In the genomic region with DNA sequence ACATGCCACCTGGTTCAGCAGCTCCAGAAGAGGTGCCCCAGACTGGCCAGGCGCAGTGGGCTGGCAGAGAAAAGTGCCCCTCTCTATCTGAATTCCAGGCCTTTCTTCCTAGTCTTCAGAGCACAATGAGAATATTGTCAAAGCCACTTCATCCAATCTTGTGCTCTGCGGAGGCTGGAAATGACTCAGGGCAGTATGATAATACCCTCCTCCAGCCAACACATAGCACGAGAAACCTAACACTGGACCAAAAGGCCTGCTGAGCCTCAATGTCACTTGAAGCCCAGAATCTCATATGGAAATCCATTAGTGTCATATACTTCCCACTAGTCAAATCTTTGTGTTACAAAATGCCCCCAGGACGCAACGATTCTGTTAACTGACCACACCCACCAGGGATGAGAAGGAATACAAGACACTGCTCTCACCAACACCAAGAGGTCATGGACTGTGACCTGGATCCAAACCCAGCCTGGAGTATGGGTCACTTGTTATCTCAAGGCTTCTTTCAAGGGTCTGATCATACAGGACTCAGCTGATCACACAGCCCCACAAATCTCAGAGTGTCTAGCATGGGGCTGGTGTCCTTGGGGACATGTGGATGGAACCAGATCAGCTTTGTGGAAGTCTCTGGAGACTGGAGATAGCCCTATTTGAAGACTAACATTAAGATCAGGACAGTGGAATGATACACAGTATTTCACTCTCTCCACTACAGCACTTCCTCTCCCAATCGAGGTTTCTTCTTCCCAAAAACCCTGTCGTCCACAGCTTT, we compare ENCODE assay signal across 27 cellular contexts. TPM values are rescaled to one million over a fixed set of nuclear protein-coding genes. Genes with fewer than 3 reads are reported as not detected.
DNase-seq lines count a peak whose midpoint lies in the region; ATAC-seq, FAIRE-seq and TF ChIP-seq lines count a peak whose summit lies in the region.
"Had no signal": no experiment of that assay in that cellular context is flagged by ENCODE, and none has a peak within 500 bp of the region (broad histone marks: within the 10 kb centered on the region; RNA-seq: fewer than 3 reads in every experiment).

No MANE protein-coding gene starts in this region.

- H3K27me3 ChIP-seq in HepG2 (ENCODE audit: control insufficient read depth in 1 of 2, insufficient read depth in 2 of 2, low read length in 2 of 2) (no peaks in the 10 kb centered on the region), right lobe of liver (no peaks in the 10 kb centered on the region), brain microvascular endothelial cell (replicated peaks) (no peaks in the 10 kb centered on the region)
- H3K27me3 ChIP-seq: cardiac muscle cell, dorsolateral prefrontal cortex, spleen, upper lobe of left lung had no signal

- POLR2A ChIA-PET in HepG2 (lab: Yijun Ruan, JAX), result no interaction called here

- H3K79me2 ChIP-seq in HepG2 (ENCODE audit: insufficient read depth, low read length), result no peaks in the 10 kb centered on the region

- no peaks in the 10 kb centered on the region for H4K20me1 ChIP-seq in HepG2 (ENCODE audit: insufficient read depth, low read length)

- no peak for TF ChIP-seq RAD21 in HepG2 (CRISPR knock-in tag; IDR thresholded peaks at IDR 0.05)

- CTCF ChIA-PET in HepG2 (lab: Yijun Ruan, JAX; ENCODE audit: low intra/inter-chr PET ratio, low total read pairs), result no interaction called here

- FAIRE-seq in HepG2 (lab: Jason Lieb, UNC), result no peak
- FAIRE-seq: A204.1, GM12892, islet of Langerhans had no signal

- H3K4me3 ChIP-seq in HepG2 (replicated peaks in 1 of 3; ENCODE audit: insufficient read depth in 1 of 3, low read depth in 2 of 3, low read length in 3 of 3) (no peak overlapping the region), right lobe of liver (no peak overlapping the region), brain microvascular endothelial cell (ENCODE audit: low read depth, low read length) (no peak overlapping the region)
- H3K4me3 ChIP-seq: cardiac muscle cell, psoas muscle, spleen, upper lobe of left lung had no signal

- TF ChIP-seq EP300 in HepG2 (IDR thresholded peaks at IDR 0.05; ENCODE audit: low read depth in 2 of 2, low read length in 2 of 2), result no peak
- TF ChIP-seq EP300 in HepG2 (CRISPR knock-in tag; IDR thresholded peaks at IDR 0.05; ENCODE audit: borderline replicate concordance), result no peak

- no peak for TF ChIP-seq POLR2A in HepG2 (IDR thresholded peaks at IDR 0.05; ENCODE audit: insufficient read depth in 1 of 2, low read depth in 2 of 2, low read length in 2 of 2)
- no peak for TF ChIP-seq POLR2A in right lobe of liver (IDR thresholded peaks at IDR 0.05)

- no peak overlapping the region for H3K9ac ChIP-seq in HepG2 (ENCODE audit: insufficient read depth, low read depth, low read length)

- no peak overlapping the region for H2AFZ ChIP-seq in HepG2 (ENCODE audit: low read length)

- H3K9me3 ChIP-seq in HepG2 (ENCODE audit: low read length) (no peaks in the 10 kb centered on the region), right lobe of liver (no peaks in the 10 kb centered on the region)
- H3K9me3 ChIP-seq: psoas muscle, spleen, upper lobe of left lung had no signal

- no TSS peak for BruUV-seq in HepG2 (replicated peaks; lab: Mats Ljungman, UMichigan)

- WGBS in HepG2 (ENCODE audit: low lambda C conversion rate), result 84% methylated on average over 7 of the region's 7 CpGs
- WGBS in right lobe of liver (ENCODE audit: insufficient coverage, low coverage, low lambda C conversion rate, missing lambda C conversion rate), result 74% methylated on average over 6 of the region's 7 CpGs

- in situ Hi-C loops in HepG2 (cut with HindIII; ENCODE audit: extremely low pct_ligation_motif_present, low pct_unique_long_range_greater_than_20kb) (no loop called here), brain microvascular endothelial cell (cut with HindIII; ENCODE audit: low pct_ligation_motif_present, low sequenced_read_pairs) (no loop called here)

- no peak for ATAC-seq in HepG2
- no peak for ATAC-seq in right lobe of liver
- no peak for ATAC-seq in GM19351 (IDR thresholded peaks at IDR 0.05; ENCODE audit: unreplicated experiment)

- TF ChIP-seq CTCF in HepG2 (CRISPR knock-in tag; IDR thresholded peaks at IDR 0.05) (no peak), right lobe of liver (IDR thresholded peaks at IDR 0.05) (no peak), brain microvascular endothelial cell (IDR thresholded peaks at IDR 0.05; ENCODE audit: low read depth, low read length, missing control alignments) (no peak)

- H3K4me1 ChIP-seq in HepG2 (ENCODE audit: insufficient read depth, low read length) (peaks cover 7% of the 10 kb centered on the region; the same call in 1 of the 2 replicates), right lobe of liver (no peaks in the 10 kb centered on the region)
- H3K4me1 ChIP-seq: psoas muscle, upper lobe of left lung had no signal

- H3K36me3 ChIP-seq in HepG2 (replicated peaks in 1 of 2; ENCODE audit: control insufficient read depth in 1 of 2, insufficient read depth in 2 of 2, low read length in 2 of 2) (no peaks in the 10 kb centered on the region), right lobe of liver (no peaks in the 10 kb centered on the region), brain microvascular endothelial cell (replicated peaks) (peaks cover 4% of the 10 kb centered on the region)
- H3K36me3 ChIP-seq: cardiac muscle cell had no signal

- H3K27ac ChIP-seq in HepG2 (ENCODE audit: extremely low read length, insufficient read depth, low read length) (no peak overlapping the region), right lobe of liver (no peak overlapping the region), brain microvascular endothelial cell (no peak overlapping the region), caudate nucleus (ENCODE audit: low read depth, low read length) (no peak overlapping the region)
- H3K27ac ChIP-seq: cardiac muscle cell, epithelial cell of prostate, psoas muscle, RWPE1, spleen, upper lobe of left lung had no signal

- no peak overlapping the region for H3K4me2 ChIP-seq in HepG2 (ENCODE audit: low read depth, low read length)

- DNase-seq in HepG2 (ENCODE audit: low spot score) (no peak), right lobe of liver (no peak), brain microvascular endothelial cell (peak; percentile 64), islet precursor cell (peak; percentile 88), caudate nucleus (lab: John Stamatoyannopoulos, UW) (no peak), NCI-H187 (lab: John Stamatoyannopoulos, UW) (no peak), HK-2 (ENCODE audit: unreplicated experiment) (no peak)
- DNase-seq: activated CD4-positive, alpha-beta memory T cell treated with anti-CD3 and anti-CD28 coated beads for 36 hours; activated effector memory CD4-positive, alpha-beta T cell treated with Interleukin-2 at 50 U/mL for 16 hours; DMS79 treated with DMSO at 0.1 percent for 48 hours; dorsolateral prefrontal cortex; foreskin fibroblast; hippocampal formation; NCI-H1105 treated with DMSO at 0.1 percent for 48 hours; NCI-H526; psoas muscle; spleen; stimulated activated CD4-positive, alpha-beta T cell treated with anti-CD3 and anti-CD28 coated beads, Interleukin-4, amount 100 ng/mL, for 24 hours; T1000; upper lobe of left lung had no signal

- intact Hi-C loops in HepG2 (cut with micrococcal nuclease; ENCODE audit: unreplicated experiment), result no loop called here
- intact Hi-C loops in right lobe of liver (cut with DNase I), result no loop called here

TF ChIP-seq in HepG2, 621 proteins besides CTCF, POLR2A, EP300 and RAD21:
- no peak for TF ChIP-seq TOPORS (CRISPR knock-in tag; IDR thresholded peaks at IDR 0.05)
- 0 out of 2 replicates have a peak, but pooled peaks have one; percentile 33 for TF ChIP-seq ZNF17 (CRISPR knock-in tag; IDR thresholded peaks at IDR 0.05)

RNA-seq across cellular contexts. Expression of a gene that starts 10.1 kb away (rescaled TPM):
- total RNA-seq in HepG2 (2016; rRNA removed; fragmentation: Illumina TruSeq; extraction: Trizol) (3.4 and 3.6 TPM in 2 replicates), right lobe of liver (1 to 10 TPM in 3 of 6 experiments, under 1 TPM in 3; 0.88 to 2.2 (median 1.0) TPM)
- 2.6 and 3.1 TPM in 2 replicates for total RNA-seq in HepG2 (2016; cell fraction: cytosol; rRNA removed; fragmentation: Illumina TruSeq; extraction: Trizol; ENCODE audit: low read depth)
- total RNA-seq in HepG2 (2016; cell fraction: insoluble cytoplasmic fraction; rRNA removed; fragmentation: Illumina TruSeq; extraction: Trizol), result 3.3 and 4.2 TPM in 2 replicates
- total RNA-seq in HepG2 (2016; cell fraction: membrane; rRNA removed; fragmentation: Illumina TruSeq; extraction: Trizol), result 6.0 and 7.0 TPM in 2 replicates
- total RNA-seq in HepG2 (2016; cell fraction: nucleus; rRNA removed; fragmentation: Illumina TruSeq; extraction: Trizol), result 3.7 TPM in 2 replicates
- polyA plus RNA-seq in HepG2 (2011; rRNA removed), result 4.8 and 4.9 TPM in 2 replicates
- 3.8 and 4.0 TPM in 2 replicates for polyA plus RNA-seq in HepG2 (2011; cell fraction: cytosol; rRNA removed)
- polyA plus RNA-seq in HepG2 (2011; cell fraction: nucleus; rRNA removed), result 3.6 and 4.6 TPM in 2 replicates
- polyA plus RNA-seq in HepG2 (2012), result 7.3 and 11.4 TPM in 2 replicates
- 2.1 and 2.7 TPM in 2 replicates for polyA plus RNA-seq in HepG2 (2016; cell fraction: cytosol; fragmentation: Illumina TruSeq; extraction: Trizol; ENCODE audit: low read depth)
- polyA plus RNA-seq in HepG2 (2016; cell fraction: insoluble cytoplasmic fraction; fragmentation: Illumina TruSeq; extraction: Trizol; ENCODE audit: low read depth), result 3.7 and 4.9 TPM in 2 replicates
- 6.1 and 6.3 TPM in 2 replicates for polyA plus RNA-seq in HepG2 (2016; cell fraction: membrane; fragmentation: Illumina TruSeq; extraction: Trizol; ENCODE audit: low read depth)
- 4.6 and 4.7 TPM in 2 replicates for polyA plus RNA-seq in HepG2 (2016; cell fraction: nucleus; fragmentation: Illumina TruSeq; extraction: Trizol; ENCODE audit: insufficient read depth, low read depth)
- polyA minus RNA-seq in HepG2 (2011; rRNA and poly(A)+ RNA removed; ENCODE audit: low replicate concordance), result 2.6 and 8.0 TPM in 2 replicates
- 3.7 and 5.7 TPM in 2 replicates for polyA minus RNA-seq in HepG2 (2011; cell fraction: cytosol; rRNA and poly(A)+ RNA removed)
- polyA minus RNA-seq in HepG2 (2011; cell fraction: nucleus; rRNA and poly(A)+ RNA removed), result 5.5 and 7.8 TPM in 2 replicates

Comparison
In these comparisons a context has a peak if more than half of its experiments do, and no peak if none do; other contexts are left out.
1. DNase-seq: peak in brain microvascular endothelial cell (single experiment) and islet precursor cell (single experiment); none in HepG2 (single experiment), right lobe of liver (0 of 3), caudate nucleus (0 of 61), NCI-H187 (0 of 2) and HK-2 (single experiment).